Comparison of ENCODE assay signal across 28 cellular contexts in the genomic region with DNA sequence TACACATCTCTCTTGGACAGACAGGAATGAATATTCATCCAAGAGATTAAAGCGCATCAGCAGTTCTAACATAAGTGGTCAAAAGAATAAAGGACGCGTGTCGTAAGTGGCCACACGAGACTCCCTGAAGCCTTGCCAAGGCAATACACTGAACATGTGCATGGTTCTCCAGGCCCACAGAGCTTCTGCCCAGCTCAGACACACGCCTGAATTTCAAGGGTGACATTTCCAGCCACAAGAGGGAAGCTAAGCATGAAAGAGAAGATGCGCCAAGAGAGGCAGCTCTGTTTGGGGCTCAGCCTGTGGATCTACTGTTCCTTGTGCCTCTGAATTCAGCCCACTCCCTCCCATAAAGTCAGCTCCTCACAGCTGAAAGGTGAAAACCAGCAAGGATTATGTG. TPM values are rescaled to one million over a fixed set of nuclear protein-coding genes. Genes with fewer than 3 reads are reported as not detected.
"Had no signal": no experiment of that assay in that cellular context is flagged by ENCODE, and none has a peak within 500 bp of the region (broad histone marks: within the 10 kb centered on the region; RNA-seq: fewer than 3 reads in every experiment).

No MANE protein-coding gene starts in this region.

- DNase-seq: activated B cell treated with CpG ODN at 0.5 μM for 24 hours; activated CD4-positive, alpha-beta T cell treated with anti-CD3 and anti-CD28 coated beads for 1 hour; activated CD4-positive, alpha-beta T cell treated with anti-CD3 and anti-CD28 coated beads, Interleukin-2, amount 10 ng/mL, durations not matched to agents 24 days and 14 days; activated CD4-positive, alpha-beta T cell treated with anti-CD3 and anti-CD28 coated beads, Interleukin-2, amount 50 U/mL, for 48 hours; activated CD8-positive, alpha-beta memory T cell treated with anti-CD3 and anti-CD28 coated beads, Interleukin-2, amount 10 ng/mL, durations not matched to agents 7 days and 5 days; activated effector memory CD4-positive, alpha-beta T cell treated with Interleukin-2 at 50 U/mL for 16 hours; activated naive CD4-positive, alpha-beta T cell; activated T-cell treated with anti-CD3 and anti-CD28 coated beads, Interleukin-2, amount 50 U/mL, for 24 hours; amniotic stem cell; body of pancreas; central memory CD4-positive, alpha-beta T cell; MG63; NCI-H1105 treated with DMSO at 0.1 percent for 48 hours; NCI-H1436 treated with DMSO at 0.1 percent for 48 hours; NCI-H1930; NCI-H345; NCI-H510A; NCI-H526 treated with DMSO at 0.1 percent for 48 hours; NCI-H82; Peyer's patch; Right ventricle myocardium superior; SJCRH30; T-helper 2 cell; T1000 had no signal

- ATAC-seq: activated CD8-positive, alpha-beta memory T cell treated with anti-CD3 and anti-CD28 coated beads, Interleukin-2, amount 10 ng/mL, durations not matched to agents 7 days and 5 days; body of pancreas had no signal

- H3K27ac Mint-ChIP-seq: activated B cell treated with CpG ODN at 0.5 μM for 24 hours; activated CD4-positive, alpha-beta T cell treated with anti-CD3 and anti-CD28 coated beads, Interleukin-2, amount 10 ng/mL, durations not matched to agents 24 days and 14 days; activated CD8-positive, alpha-beta memory T cell treated with anti-CD3 and anti-CD28 coated beads, Interleukin-2, amount 10 ng/mL, durations not matched to agents 7 days and 5 days; activated naive CD4-positive, alpha-beta T cell treated with anti-CD3 and anti-CD28 coated beads, Interleukin-2, amount 50 U/mL, for 24 hours; activated T-cell treated with anti-CD3 and anti-CD28 coated beads, Interleukin-2, amount 50 U/mL, for 24 hours; activated T-helper 1 cell treated with anti-CD3 and anti-CD28 coated beads, Interleukin-12 subunit alpha, Interleukin-12 subunit beta, Interleukin-2, Interleukin-4 antibody, amounts not matched to agents 30 ng/mL and 10 ng/mL and 1 ng/mL, durations not matched to agents 14 hours and 24 hours and 36 hours had no signal

- H3K27ac ChIP-seq: ascending aorta, body of pancreas, Peyer's patch, RWPE1, SJCRH30 had no signal

- H3K27me3 Mint-ChIP-seq: activated B cell treated with CpG ODN at 0.5 μM for 24 hours; activated CD8-positive, alpha-beta memory T cell treated with anti-CD3 and anti-CD28 coated beads, Interleukin-2, amount 10 ng/mL, durations not matched to agents 7 days and 5 days; activated T-cell treated with anti-CD3 and anti-CD28 coated beads, Interleukin-2, amount 50 U/mL, for 24 hours had no signal

- H3K4me3 ChIP-seq: ascending aorta, body of pancreas, MG63, Peyer's patch, SJCRH30 had no signal

- H3K36me3 ChIP-seq: ascending aorta, MG63, Peyer's patch, SJCRH30 had no signal

- H3K4me1 ChIP-seq: ascending aorta, body of pancreas, Peyer's patch, SJCRH30 had no signal

- H3K4me1 Mint-ChIP-seq: activated B cell treated with CpG ODN at 0.5 μM for 24 hours; activated CD4-positive, alpha-beta T cell treated with anti-CD3 and anti-CD28 coated beads, Interleukin-2, amount 10 ng/mL, durations not matched to agents 24 days and 14 days; activated CD8-positive, alpha-beta memory T cell treated with anti-CD3 and anti-CD28 coated beads, Interleukin-2, amount 10 ng/mL, durations not matched to agents 7 days and 5 days; activated naive CD4-positive, alpha-beta T cell treated with anti-CD3 and anti-CD28 coated beads, Interleukin-2, amount 50 U/mL, for 24 hours had no signal

- H3K4me3 Mint-ChIP-seq: activated B cell treated with CpG ODN at 0.5 μM for 24 hours; activated CD4-positive, alpha-beta T cell treated with anti-CD3 and anti-CD28 coated beads, Interleukin-2, amount 10 ng/mL, durations not matched to agents 24 days and 14 days; activated CD8-positive, alpha-beta memory T cell treated with anti-CD3 and anti-CD28 coated beads, Interleukin-2, amount 10 ng/mL, durations not matched to agents 7 days and 5 days; activated naive CD4-positive, alpha-beta T cell treated with anti-CD3 and anti-CD28 coated beads, Interleukin-2, amount 50 U/mL, for 24 hours; activated T-cell treated with anti-CD3 and anti-CD28 coated beads, Interleukin-2, amount 50 U/mL, for 24 hours; activated T-helper 1 cell treated with anti-CD3 and anti-CD28 coated beads, Interleukin-12 subunit alpha, Interleukin-12 subunit beta, Interleukin-2, Interleukin-4 antibody, amounts not matched to agents 30 ng/mL and 10 ng/mL and 1 ng/mL, durations not matched to agents 14 hours and 24 hours and 36 hours had no signal

- H3K36me3 Mint-ChIP-seq: activated CD8-positive, alpha-beta memory T cell treated with anti-CD3 and anti-CD28 coated beads, Interleukin-2, amount 10 ng/mL, durations not matched to agents 7 days and 5 days; activated naive CD4-positive, alpha-beta T cell treated with anti-CD3 and anti-CD28 coated beads, Interleukin-2, amount 50 U/mL, for 24 hours had no signal

- H3K27me3 ChIP-seq: ascending aorta, body of pancreas, MG63, Peyer's patch, SJCRH30 had no signal

- H3K9me3 ChIP-seq: ascending aorta, body of pancreas, MG63, Peyer's patch, SJCRH30 had no signal

RNA-seq across cellular contexts. Expression of a gene that starts 47.1 kb away (rescaled TPM):
- total RNA-seq: ascending aorta had no signal
